21 cellular contexts compared by ENCODE assay signal in genomic region chr12:15201456-15201855, GRCh38. TPM values are rescaled to one million over a fixed set of nuclear protein-coding genes. Genes with fewer than 3 reads are reported as not detected.
"Had no signal": no experiment of that assay in that cellular context is flagged by ENCODE, and none has a peak within 500 bp of the region (broad histone marks: within the 10 kb centered on the region; RNA-seq: fewer than 3 reads in every experiment).

No MANE protein-coding gene starts in this region.

- H3K9me3 Mint-ChIP-seq: activated CD8-positive, alpha-beta T cell treated with anti-CD3 and anti-CD28 coated beads for 36 hours; activated T-cell treated with anti-CD3 and anti-CD28 coated beads, Interleukin-2, amount 50 U/mL, for 4 hours had no signal

- H3K36me3 Mint-ChIP-seq: immature natural killer cell had no signal

- H3K9me3 ChIP-seq: ovary, testis had no signal

- H3K4me3 ChIP-seq: heart left ventricle, lung, ovary, testis had no signal

- H3K4me1 Mint-ChIP-seq: immature natural killer cell, neural crest cell had no signal

- H3K27me3 ChIP-seq: heart left ventricle, ovary, testis had no signal

- DNase-seq: activated CD4-positive, alpha-beta T cell treated with anti-CD3 and anti-CD28 coated beads for 4 hours; activated CD8-positive, alpha-beta T cell treated with anti-CD3 and anti-CD28 coated beads for 36 hours; activated effector memory CD4-positive, alpha-beta T cell treated with Interleukin-2 at 50 U/mL for 16 hours; activated naive CD4-positive, alpha-beta T cell treated with anti-CD3 and anti-CD28 coated beads, Interleukin-2, amount 50 U/mL, for 16 hours; activated T-cell treated with anti-CD3 and anti-CD28 coated beads, Interleukin-2, amount 50 U/mL, for 4 hours; effector CD8-positive, alpha-beta T cell; foreskin melanocyte; heart left ventricle; immature natural killer cell; left cardiac atrium; ovary; SK-N-SH; stimulated activated CD4-positive, alpha-beta T cell treated with anti-CD3 and anti-CD28 coated beads, Interleukin-15, amount 100 ng/mL, for 24 hours; stimulated activated CD4-positive, alpha-beta T cell treated with anti-CD3 and anti-CD28 coated beads, Interleukin-4, amount 100 ng/mL, for 1 hour; stimulated activated naive CD4-positive, alpha-beta T cell treated with Interleukin-2 at 50 U/mL for 16 hours; T-helper 1 cell; testis; WERI-Rb-1 had no signal

- H3K4me3 Mint-ChIP-seq: activated CD8-positive, alpha-beta T cell treated with anti-CD3 and anti-CD28 coated beads for 36 hours; activated T-cell treated with anti-CD3 and anti-CD28 coated beads, Interleukin-2, amount 50 U/mL, for 4 hours; immature natural killer cell; mesothelial cell of epicardium; neural crest cell had no signal

- H3K27ac ChIP-seq: ovary, WERI-Rb-1 had no signal

- H3K36me3 ChIP-seq: heart left ventricle, ovary had no signal

- ATAC-seq: activated CD8-positive, alpha-beta T cell treated with anti-CD3 and anti-CD28 coated beads for 36 hours; activated T-cell treated with anti-CD3 and anti-CD28 coated beads, Interleukin-2, amount 50 U/mL, for 4 hours; heart left ventricle had no signal

- H3K27ac Mint-ChIP-seq: activated CD8-positive, alpha-beta T cell treated with anti-CD3 and anti-CD28 coated beads for 36 hours; immature natural killer cell had no signal

- H3K4me1 ChIP-seq: testis had no signal

RNA-seq across cellular contexts. Expression of gene RERG, which starts 19.8 kb away (rescaled TPM):
- total RNA-seq: activated CD8-positive, alpha-beta T cell treated with anti-CD3 and anti-CD28 coated beads for 36 hours had no signal
